ENCODE assay signal across 20 cellular contexts in the genomic region with DNA sequence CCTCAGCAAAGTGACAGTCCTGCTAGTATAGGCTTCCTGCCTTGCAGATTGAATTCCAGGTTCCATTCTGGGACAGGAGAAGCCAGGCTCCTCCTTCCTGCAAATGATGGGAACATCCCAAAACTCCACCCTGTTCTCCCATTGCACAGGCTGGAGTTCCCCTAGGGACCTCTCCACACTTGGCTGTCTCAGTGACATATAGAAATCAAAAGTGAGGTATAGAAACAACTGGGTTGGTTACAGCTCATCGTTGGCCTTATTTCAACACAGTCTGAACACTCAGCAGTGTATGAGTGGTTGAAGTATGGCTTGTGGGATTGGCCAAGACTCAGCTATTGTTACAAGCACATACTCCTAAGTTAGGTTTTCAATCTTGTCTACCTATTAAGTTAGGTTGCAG.
DNase-seq lines count a peak whose midpoint lies in the region; ATAC-seq and TF ChIP-seq lines count a peak whose summit lies in the region.
"Had no signal": no experiment of that assay in that cellular context is flagged by ENCODE, and none has a peak within 500 bp of the region (broad histone marks: within the 10 kb centered on the region; RNA-seq: fewer than 3 reads in every experiment).

No MANE protein-coding gene starts in this region.

- H3K4me1 Mint-ChIP-seq in endodermal cell (peaks cover 31% of the 10 kb centered on the region), CD14-positive monocyte (no peaks in the 10 kb centered on the region)
- H3K4me1 Mint-ChIP-seq: IgD-negative memory B cell had no signal

- H3K4me3 ChIP-seq in AG10803 (ENCODE audit: low read length) (no peak overlapping the region), endodermal cell (ENCODE audit: low read length) (no peak overlapping the region)
- H3K4me3 ChIP-seq: ascending aorta, smooth muscle cell, uterus had no signal

- no peaks in the 10 kb centered on the region for H3K36me3 ChIP-seq in endodermal cell (ENCODE audit: control insufficient read depth, insufficient read depth, low read length)
- H3K36me3 ChIP-seq: ascending aorta, uterus had no signal

- WGBS in endodermal cell (ENCODE audit: insufficient coverage in 1 of 2, insufficient read length in 1 of 2), 2 experiments, result 83 to 86% methylated on average over 1 of the region's 1 CpG

- no peak for ATAC-seq in HG03432 (IDR thresholded peaks at IDR 0.05; ENCODE audit: unreplicated experiment)
- no peak for ATAC-seq in activated CD4-positive, CD25-positive, alpha-beta regulatory T cell treated with anti-CD3 and anti-CD28 coated beads, Interleukin-2, amount 50 U/mL, for 24 hours
- ATAC-seq: Panc1, SK-N-SH treated with all-trans-retinoic acid at 6 μM for 48 hours had no signal

- intact Hi-C loops in CD14-positive monocyte (cut with micrococcal nuclease), result no loop called here

- peak; percentile 0 for DNase-seq in AG10803 (ENCODE audit: low read depth)
- DNase-seq in HCEC 1CT, result peak; percentile 45
- DNase-seq in RKO (ENCODE audit: low spot score), result peak; percentile 16
- peak; percentile 55 for DNase-seq in endodermal cell
- DNase-seq in activated CD4-positive, CD25-positive, alpha-beta regulatory T cell treated with anti-CD3 and anti-CD28 coated beads, Interleukin-2, amount 50 U/mL, for 72 hours, result no peak
- no peak for DNase-seq in CD14-positive monocyte (ENCODE audit: low spot score)
- DNase-seq: activated naive CD4-positive, alpha-beta T cell treated with anti-CD3 and anti-CD28 coated beads for 36 hours; NCI-H2171; NCI-H82; substantia nigra; T1000; uterus had no signal

- no peaks in the 10 kb centered on the region for H3K36me3 Mint-ChIP-seq in endodermal cell (ENCODE audit: low read depth)
- H3K36me3 Mint-ChIP-seq in CD14-positive monocyte, result no peaks in the 10 kb centered on the region

- H3K4me1 ChIP-seq in endodermal cell (ENCODE audit: control insufficient read depth, insufficient read depth, low read length), result peaks cover 12% of the 10 kb centered on the region
- H3K4me1 ChIP-seq: ascending aorta, uterus had no signal

- H3K4me3 Mint-ChIP-seq in endodermal cell (no peak overlapping the region), CD14-positive monocyte (no peak overlapping the region)
- H3K4me3 Mint-ChIP-seq: activated naive CD4-positive, alpha-beta T cell treated with anti-CD3 and anti-CD28 coated beads for 36 hours; IgD-negative memory B cell; neural crest cell had no signal

- peaks cover 9% of the 10 kb centered on the region for H3K9me3 ChIP-seq in endodermal cell (ENCODE audit: control insufficient read depth, low read length)
- H3K9me3 ChIP-seq: ascending aorta, uterus had no signal

- H3K9ac ChIP-seq in endodermal cell (ENCODE audit: extremely low read depth, low read length, poor library complexity, severe bottlenecking), result no peak overlapping the region

- H3K9me3 Mint-ChIP-seq in endodermal cell (peaks cover 9% of the 10 kb centered on the region), CD14-positive monocyte (peaks cover 0 to 4% (median 0%) of the 10 kb centered on the region in 7 donors)
- H3K9me3 Mint-ChIP-seq: activated naive CD4-positive, alpha-beta T cell treated with anti-CD3 and anti-CD28 coated beads for 36 hours; neural crest cell had no signal

- no peak overlapping the region for H3K27ac ChIP-seq in endodermal cell (ENCODE audit: low read depth, low read length)
- H3K27ac ChIP-seq: ascending aorta, uterus had no signal

- TF ChIP-seq CTCF in AG10803 (conservative IDR thresholded peaks at IDR 0.05; ENCODE audit: low read length) (no peak), endodermal cell (conservative IDR thresholded peaks at IDR 0.05) (no peak), CD14-positive monocyte (IDR thresholded peaks at IDR 0.05) (no peak)

- H3K27me3 Mint-ChIP-seq in endodermal cell (ENCODE audit: insufficient read depth), result no peaks in the 10 kb centered on the region
- H3K27me3 Mint-ChIP-seq in CD14-positive monocyte (ENCODE audit: low read depth in 3 of 3), result peaks cover 0 to 2% (median 0%) of the 10 kb centered on the region in 3 donors
- H3K27me3 Mint-ChIP-seq: IgD-negative memory B cell had no signal

- H3K27ac Mint-ChIP-seq in endodermal cell (no peak overlapping the region), CD14-positive monocyte (no peak overlapping the region)
- H3K27ac Mint-ChIP-seq: activated naive CD4-positive, alpha-beta T cell treated with anti-CD3 and anti-CD28 coated beads for 36 hours; IgD-negative memory B cell had no signal

- H3K27me3 ChIP-seq in endodermal cell (ENCODE audit: control insufficient read depth, insufficient read depth, low read length, poor library complexity, severe bottlenecking), result no peaks in the 10 kb centered on the region
- H3K27me3 ChIP-seq: ascending aorta, uterus had no signal

Comparison
In these comparisons a context has a peak if more than half of its experiments do, and no peak if none do; other contexts are left out.
1. DNase-seq: peak in AG10803 (single experiment), HCEC 1CT (single experiment), RKO (single experiment) and endodermal cell (single experiment); none in activated CD4-positive, CD25-positive, alpha-beta regulatory T cell treated with anti-CD3 and anti-CD28 coated beads, Interleukin-2, amount 50 U/mL, for 72 hours (single experiment) and CD14-positive monocyte (single experiment).